8 cellular contexts compared by ENCODE assay signal in the genomic region with DNA sequence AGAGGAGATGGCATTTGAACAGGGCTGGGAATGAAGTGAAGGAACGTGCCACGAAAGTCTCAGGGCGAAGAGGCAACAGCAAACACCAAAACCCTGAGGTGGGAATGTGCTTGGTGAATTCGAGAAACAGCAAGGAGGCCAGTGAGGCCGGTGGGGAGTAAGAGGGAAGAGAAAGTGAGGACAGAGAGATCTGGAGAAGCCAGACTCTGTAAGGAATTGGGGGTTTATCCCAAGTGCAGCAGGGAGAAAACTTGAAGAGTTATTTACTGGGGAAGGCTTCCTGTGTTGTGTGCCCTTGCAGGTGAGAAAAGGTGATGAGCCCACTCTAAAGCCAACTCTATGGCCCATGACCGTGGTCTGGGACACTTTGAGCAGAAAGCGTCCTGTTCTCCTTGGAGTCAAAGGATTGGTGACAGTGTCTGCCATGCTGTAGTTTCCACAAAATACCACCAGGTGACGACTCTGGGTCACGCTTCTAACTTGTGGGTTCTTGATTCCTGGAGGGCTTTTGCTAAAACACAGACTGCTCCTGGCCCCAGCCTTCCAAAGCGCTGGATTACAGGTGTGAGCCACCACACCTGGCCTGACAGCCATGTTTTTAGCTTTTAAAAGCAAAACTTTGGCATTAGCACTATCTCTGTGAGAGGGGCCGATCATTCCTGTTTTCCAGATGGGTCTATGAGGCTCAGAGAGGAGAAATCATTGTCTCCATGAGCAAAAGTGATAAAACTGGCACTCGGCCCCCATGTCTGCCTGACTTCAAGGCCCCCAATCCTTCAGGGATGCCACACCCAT. TPM values are rescaled to one million over a fixed set of nuclear protein-coding genes. Genes with fewer than 3 reads are reported as not detected.
DNase-seq lines count a peak whose midpoint lies in the region; ATAC-seq, FAIRE-seq and TF ChIP-seq lines count a peak whose summit lies in the region.

No MANE protein-coding gene starts in this region.

- in situ Hi-C loops in ACHN (cut with HindIII; ENCODE audit: low pct_ligation_motif_present, low pct_unique_long_range_greater_than_20kb, low sequenced_read_pairs): no loop called here

- no peak for TF ChIP-seq POLR2A in GM12892 (IDR thresholded peaks at IDR 0.05; ENCODE audit: low read depth, low read length)

- DNase-seq in ACHN: peak; percentile 66
- peak; percentile 51 for DNase-seq in GM12892 (ENCODE audit: insufficient read length)
- peak; percentile 28 for DNase-seq in NCI-H1048 (lab: John Stamatoyannopoulos, UW)
- DNase-seq in amygdala (lab: John Stamatoyannopoulos, UW): peak in 49 of 56 donors; percentile 2 to 81 (median 29)
- DNase-seq in hepatic stellate cell (ENCODE audit: low spot score): peak; percentile 70
- DNase-seq in sciatic nerve (ENCODE audit: low spot score): peak; percentile 66

- FAIRE-seq in GM12892 (lab: Jason Lieb, UNC): peak; percentile 84

- ATAC-seq in SK-N-SH treated with all-trans-retinoic acid at 6 μM for 48 hours: peak; percentile 96
- ATAC-seq in sciatic nerve: peak; percentile 71
- no peak for ATAC-seq in GM18873 (IDR thresholded peaks at IDR 0.05; ENCODE audit: low FRiP score, unreplicated experiment)

- intact Hi-C loops in sciatic nerve (cut with DNase I): loop anchor here (10.0 kb wide), 1 partner anchor 83 kb away; no protein-coding TSS in a partner anchor

TF ChIP-seq in SK-N-SH treated with all-trans-retinoic acid at 6 μM for 48 hours, 23 proteins besides CTCF, POLR2A, EP300 and RAD21:
- TF ChIP-seq ESRRG (CRISPR knock-in tag; IDR thresholded peaks at IDR 0.05) (no peak), PPARA (CRISPR knock-in tag; IDR thresholded peaks at IDR 0.05; ENCODE audit: borderline replicate concordance) (no peak), ZNF565 (CRISPR knock-in tag; conservative IDR thresholded peaks at IDR 0.05; ENCODE audit: low read depth) (no peak), ISL1 (CRISPR knock-in tag; IDR thresholded peaks at IDR 0.05) (no peak)
TF ChIP-seq in SK-N-SH treated with all-trans-retinoic acid at 6 μM for 48 hours: peak in this region for 0.

RNA-seq across cellular contexts. Expression of a gene that starts 18.0 kb away (rescaled TPM):
- 92.5 TPM for polyA plus RNA-seq in GM12892 (2012; ENCODE audit: missing spikeins)
- 91.4 TPM for total RNA-seq in sciatic nerve

RNA-seq across cellular contexts. Expression of a gene that starts 48.5 kb away (rescaled TPM):
- polyA plus RNA-seq in GM12892 (2012; ENCODE audit: missing spikeins): 0.17 TPM
- total RNA-seq in sciatic nerve: 2.1 TPM
